Comparison of ENCODE assay signal across 1 cellular context in genomic region chr2:128442053-128442751, GRCh38.
TF ChIP-seq lines count a peak whose summit lies in the region.

No MANE protein-coding gene starts in this region.

TF ChIP-seq in K562, 482 proteins besides CTCF, POLR2A, EP300 and RAD21 (continued from another document):
- TF ChIP-seq ZNF592 (IDR thresholded peaks at IDR 0.05) (no peak), CHCHD3 (CRISPR knock-in tag; IDR thresholded peaks at IDR 0.05) (no peak), ELF1 (tag; IDR thresholded peaks at IDR 0.05) (peak; percentile 5; the same call in 1 of the 2 replicates), ZNF740 (CRISPR knock-in tag; IDR thresholded peaks at IDR 0.05) (no peak), ZNF740 (tag; IDR thresholded peaks at IDR 0.05) (peak in 1 of 2 experiments; percentile 30; a peak in 1 of 4 replicates), NR0B1 (IDR thresholded peaks at IDR 0.05; ENCODE audit: partially characterized antibody) (no peak), ZNF384 (IDR thresholded peaks at IDR 0.05; ENCODE audit: low read depth, low read length) (no peak), YY1 (IDR thresholded peaks at IDR 0.05; ENCODE audit: borderline replicate concordance in 1 of 3, control insufficient read depth in 1 of 3, extremely low read depth in 1 of 3, insufficient read depth in 3 of 3, insufficient read length in 1 of 3, insufficient replicate concordance in 2 of 3, low read depth in 1 of 3, low read length in 2 of 3) (peak in 1 of 3 experiments; percentile 44), ESRRA (IDR thresholded peaks at IDR 0.05; ENCODE audit: borderline replicate concordance, low read depth) (peak; percentile 71; the same call in 1 of the 2 replicates), BCL6 (CRISPR knock-in tag; IDR thresholded peaks at IDR 0.05) (peak; percentile 36; the same call in 1 of the 2 replicates), NFRKB (IDR thresholded peaks at IDR 0.05; ENCODE audit: low read depth) (peak; percentile 23; the same call in 1 of the 2 replicates), STAT6 (CRISPR knock-in tag; IDR thresholded peaks at IDR 0.05) (no peak), ZNF589 (CRISPR knock-in tag; IDR thresholded peaks at IDR 0.05; ENCODE audit: low read depth) (peak; percentile 17; the same call in 1 of the 2 replicates), BACH1 (tag; IDR thresholded peaks at IDR 0.05) (peak; percentile 52; the same call in 1 of the 2 replicates), TEAD1 (CRISPR knock-in tag; IDR thresholded peaks at IDR 0.05) (0 out of 4 replicates have a peak, but pooled peaks of 1 of the 2 experiments have one; percentile 30), CCAR2 (IDR thresholded peaks at IDR 0.05; ENCODE audit: low read depth, low read length) (no peak), ZNF584 (CRISPR knock-in tag; IDR thresholded peaks at IDR 0.05; ENCODE audit: low read depth) (peak; percentile 50; the same call in 1 of the 2 replicates), THAP7 (CRISPR knock-in tag; IDR thresholded peaks at IDR 0.05) (no peak), ZNF175 (CRISPR knock-in tag; IDR thresholded peaks at IDR 0.05; ENCODE audit: low read depth) (peak; percentile 63), SMAD4 (CRISPR knock-in tag; conservative IDR thresholded peaks at IDR 0.05) (0 out of 2 replicates have a peak, but pooled peaks have one; percentile 19), TAF1 (IDR thresholded peaks at IDR 0.05; ENCODE audit: control insufficient read depth, extremely low read depth, insufficient read depth, low read length, severe bottlenecking) (no peak), ERF (CRISPR knock-in tag; IDR thresholded peaks at IDR 0.05) (0 out of 2 replicates have a peak, but pooled peaks have one; percentile 13)
